Comparison of ENCODE assay signal across 8 cellular contexts in the genomic region with DNA sequence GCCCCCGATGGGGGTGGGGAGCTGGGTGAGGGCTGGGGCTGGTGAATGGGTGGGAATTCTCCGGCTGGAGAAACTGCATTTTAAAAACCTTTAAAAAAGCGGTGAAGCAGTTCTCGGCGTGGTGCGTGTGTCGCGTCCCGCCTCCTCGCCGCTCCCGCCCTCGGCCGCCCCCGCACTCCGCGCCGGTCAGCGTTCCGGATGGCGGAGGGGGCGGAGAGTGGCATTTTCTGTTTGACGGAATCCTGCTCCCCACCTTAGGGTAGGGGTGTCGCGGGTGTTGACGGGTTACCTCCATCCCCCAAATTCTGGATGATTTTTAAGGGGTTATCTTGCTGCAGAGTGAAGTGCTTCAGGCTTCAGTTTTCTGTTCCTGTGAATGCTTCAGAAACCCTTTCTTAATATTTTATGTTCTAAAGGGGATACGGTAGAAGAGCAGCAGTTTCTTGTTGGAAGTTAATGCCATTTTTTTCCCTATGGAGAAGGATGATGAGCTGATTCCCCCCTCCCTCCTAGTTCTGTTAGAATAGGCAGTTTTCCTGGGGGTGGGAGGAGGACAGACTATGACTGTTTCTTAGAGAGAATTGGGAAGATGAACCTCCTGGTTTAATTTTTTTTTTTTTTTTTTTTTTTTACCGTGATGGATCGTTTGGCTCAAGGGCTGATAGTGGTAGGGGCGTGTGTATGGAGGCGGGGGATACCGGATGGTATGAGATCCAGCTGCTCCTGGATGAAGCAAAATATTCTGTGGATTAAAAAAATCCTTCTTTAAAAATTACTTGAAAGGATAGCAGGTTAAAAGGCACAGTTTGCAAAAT. TPM values are rescaled to one million over a fixed set of nuclear protein-coding genes. Genes with fewer than 3 reads are reported as not detected.
DNase-seq lines count a peak whose midpoint lies in the region; ATAC-seq, FAIRE-seq and TF ChIP-seq lines count a peak whose summit lies in the region.

No MANE protein-coding gene starts in this region.

- H4K8ac ChIP-seq in H1 (ENCODE audit: extremely low read depth, insufficient read depth, low read length), result no peak overlapping the region

- peaks cover 1 to 3% of the 10 kb centered on the region in 2 experiments for H4K20me1 ChIP-seq in H1 (replicated peaks in 1 of 2; ENCODE audit: control insufficient read depth in 1 of 2, insufficient read depth in 2 of 2, low read length in 2 of 2)

- H3K23ac ChIP-seq in H1 (ENCODE audit: insufficient read length), result no peak overlapping the region

- H3K27me3 Mint-ChIP-seq in activated CD4-positive, alpha-beta memory T cell treated with anti-CD3 and anti-CD28 coated beads for 36 hours, result no peaks in the 10 kb centered on the region

- peaks cover 4% of the 10 kb centered on the region; the same call in 1 of the 2 replicates for H3K23me2 ChIP-seq in H1 (ENCODE audit: low read depth, low read length)

- H4K91ac ChIP-seq in H1 (replicated peaks; ENCODE audit: insufficient read length, low read length), result no peak overlapping the region

- H3K14ac ChIP-seq in H1 (ENCODE audit: insufficient read length), result no peak overlapping the region

- H3K27ac Mint-ChIP-seq in activated CD4-positive, alpha-beta memory T cell treated with anti-CD3 and anti-CD28 coated beads for 36 hours, result peak overlapping the region; percentile 74

- no peak overlapping the region; the same call in 1 of the 2 replicates for H2BK5ac ChIP-seq in H1 (ENCODE audit: low read depth, low read length)

- H3K18ac ChIP-seq in H1 (ENCODE audit: extremely low read depth, low read length), result peak overlapping the region; percentile 79; the same call in 1 of the 2 replicates

- H3K79me2 ChIP-seq in H1 (ENCODE audit: control insufficient read depth in 1 of 2, insufficient read depth in 2 of 2, low read length in 2 of 2), result peaks cover 20 to 52% of the 10 kb centered on the region in 2 experiments

- TF ChIP-seq EP300 in H1 (IDR thresholded peaks at IDR 0.05; ENCODE audit: borderline replicate concordance in 1 of 2, low read depth in 2 of 2, low read length in 2 of 2), result no peak

- H2BK120ac ChIP-seq in H1 (replicated peaks; ENCODE audit: low read depth, low read length), result no peak overlapping the region

- H3K9me3 ChIP-seq in H1 (ENCODE audit: insufficient read depth in 2 of 2, low read depth in 1 of 2, low read length in 1 of 2) (no peaks in the 10 kb centered on the region), mesodermal cell (ENCODE audit: control insufficient read depth, low read length) (no peaks in the 10 kb centered on the region)

- peak in 1 of 2 experiments; percentile 39; a peak in 2 of 3 replicates for TF ChIP-seq POLR2A in H1 (IDR thresholded peaks at IDR 0.05; ENCODE audit: control extremely low read depth in 1 of 2, low read depth in 2 of 2, low read length in 2 of 2)

- peak overlapping the region; percentile 62 to 89 for H3K4me2 ChIP-seq in H1 (ENCODE audit: insufficient read depth in 1 of 2, low read depth in 2 of 2, low read length in 2 of 2)

- peak; percentile 14 to 83 (median 83) for DNase-seq in NCI-H1417 (lab: John Stamatoyannopoulos, UW)
- no peak for DNase-seq in NCI-H1417 treated with DMSO at 0.1 percent for 48 hours (lab: John Stamatoyannopoulos, UW)
- peak; percentile 32 for DNase-seq in NCI-H146 treated with DMSO at 0.1 percent for 48 hours (lab: John Stamatoyannopoulos, UW; ENCODE audit: unreplicated experiment)
- DNase-seq in activated CD4-positive, alpha-beta memory T cell treated with anti-CD3 and anti-CD28 coated beads for 36 hours, result peak; percentile 69
- no peak for DNase-seq in H1 (ENCODE audit: low read depth in 1 of 2, low spot score in 2 of 2)
- DNase-seq in stimulated activated CD8-positive, alpha-beta memory T cell treated with anti-CD3 and anti-CD28 coated beads, Interleukin-4, amount 100 ng/mL, for 48 hours, result peak; percentile 74

- H3K4me1 Mint-ChIP-seq in activated CD4-positive, alpha-beta memory T cell treated with anti-CD3 and anti-CD28 coated beads for 36 hours (ENCODE audit: low read depth), result peaks cover 37% of the 10 kb centered on the region

- no peak for TF ChIP-seq RAD21 in H1 (IDR thresholded peaks at IDR 0.05 in 1 of 2, conservative IDR thresholded peaks at IDR 0.05 in 1 of 2; ENCODE audit: low read depth in 2 of 2, low read length in 2 of 2)

- CTCF ChIA-PET in activated CD4-positive, alpha-beta memory T cell treated with anti-CD3 and anti-CD28 coated beads for 36 hours (lab: Charles Lee), result interaction anchor here (0.7 kb wide), 1 partner anchor 60 kb away, joined by 4 read pairs; no protein-coding TSS in a partner anchor
- CTCF ChIA-PET in H1 (lab: Charles Lee; ENCODE audit: partially characterized antibody), result interaction anchor here (0.7 to 0.9 kb wide), 2 partner anchors 12 to 46 kb away, joined by 3 read pairs; no protein-coding TSS in a partner anchor

- ATAC-seq in HG02642 (IDR thresholded peaks at IDR 0.05; ENCODE audit: poor library complexity, unreplicated experiment), result peak; percentile 71

- H3K36me3 Mint-ChIP-seq in activated CD4-positive, alpha-beta memory T cell treated with anti-CD3 and anti-CD28 coated beads for 36 hours, result peaks cover 4% of the 10 kb centered on the region

- no peak overlapping the region for H2AK5ac ChIP-seq in H1 (ENCODE audit: low read depth, low read length)

- intact Hi-C loops in activated CD4-positive, alpha-beta memory T cell treated with anti-CD3 and anti-CD28 coated beads for 36 hours (cut with micrococcal nuclease), result loop anchor here (1.0 to 10.0 kb wide), 4 partner anchors 90 to 486 kb away; partner anchors contain the start of genes CARF, CYP20A1, NBEAL1 and WDR12

- H2BK20ac ChIP-seq in H1 (ENCODE audit: low read length), result no peak overlapping the region

- peak overlapping the region; percentile 46 for H3K56ac ChIP-seq in H1 (replicated peaks; ENCODE audit: insufficient read length, low read depth, low read length)

- H3K4me3 ChIP-seq in H1 (ENCODE audit: extremely low read depth in 1 of 4, insufficient read depth in 2 of 4, low read depth in 3 of 4, low read length in 4 of 4) (peak overlapping the region; percentile 84 to 99 (median 92)), mesodermal cell (ENCODE audit: extremely low read depth, insufficient read depth, low read length, poor library complexity, severe bottlenecking) (peak overlapping the region; percentile 97)

- H2BK15ac ChIP-seq in H1 (ENCODE audit: low read length), result no peak overlapping the region

- no peaks in the 10 kb centered on the region; the same call in 1 of the 2 replicates for H3K79me1 ChIP-seq in H1 (ENCODE audit: low read depth, low read length)

- H3K4ac ChIP-seq in H1 (replicated peaks; ENCODE audit: insufficient read length, low read depth, low read length), result no peak overlapping the region

- no peaks in the 10 kb centered on the region for H3K27me3 ChIP-seq in H1 (replicated peaks in 1 of 4; ENCODE audit: control insufficient read depth in 3 of 4, extremely low read depth in 1 of 4, insufficient read depth in 3 of 4, low read length in 3 of 4)

- peak overlapping the region; percentile 83; the same call in 1 of the 2 replicates for H3K27ac ChIP-seq in H1 (ENCODE audit: low read depth, low read length)
- H3K27ac ChIP-seq in mesodermal cell (ENCODE audit: low read depth, low read length, severe bottlenecking), result peak overlapping the region; percentile 99

- H4K5ac ChIP-seq in H1 (ENCODE audit: insufficient read length, low read depth, low read length), result peak overlapping the region; percentile 4

- H3K4me1 ChIP-seq in H1 (replicated peaks in 1 of 4; ENCODE audit: control insufficient read depth in 3 of 4, insufficient read depth in 4 of 4, low read length in 3 of 4) (peaks cover 0 to 2% (median 0%) of the 10 kb centered on the region in 4 experiments; a peak in 1 of 7 replicates), mesodermal cell (ENCODE audit: control insufficient read depth, insufficient read depth, low read length, poor library complexity, severe bottlenecking) (peaks cover 3% of the 10 kb centered on the region)

- POLR2A ChIA-PET in activated CD4-positive, alpha-beta memory T cell treated with anti-CD3 and anti-CD28 coated beads for 36 hours (lab: Charles Lee), result interaction anchor here (0.9 to 1.5 kb wide), 2 partner anchors 89 to 422 kb away, joined by 3 to 4 read pairs; no protein-coding TSS in a partner anchor
- POLR2A ChIA-PET in H1 (lab: Charles Lee; ENCODE audit: partially characterized antibody), result interaction anchor here (0.7 to 3.9 kb wide), 16 partner anchors 7 to 314 kb away, joined by 3 to 40 read pairs (median 4); partner anchors contain the start of genes CYP20A1 and NBEAL1

- H3K36me3 ChIP-seq in H1 (ENCODE audit: control insufficient read depth in 2 of 4, insufficient read depth in 4 of 4, low read length in 3 of 4) (no peaks in the 10 kb centered on the region), mesodermal cell (ENCODE audit: control insufficient read depth, insufficient read depth, low read length) (peaks cover 2% of the 10 kb centered on the region)

- no peak overlapping the region for H2BK12ac ChIP-seq in H1 (ENCODE audit: low read depth, low read length)

- no peaks in the 10 kb centered on the region for H3K9me3 Mint-ChIP-seq in activated CD4-positive, alpha-beta memory T cell treated with anti-CD3 and anti-CD28 coated beads for 36 hours

- H2AFZ ChIP-seq in H1 (ENCODE audit: low read length), result no peak overlapping the region

- H3K4me3 Mint-ChIP-seq in activated CD4-positive, alpha-beta memory T cell treated with anti-CD3 and anti-CD28 coated beads for 36 hours, result peak overlapping the region; percentile 86

- no peak for TF ChIP-seq CTCF in H1 (IDR thresholded peaks at IDR 0.05; ENCODE audit: control extremely low read depth in 1 of 3, insufficient read depth in 1 of 3, low read depth in 1 of 3, low read length in 3 of 3)

- WGBS in H1 (ENCODE audit: extremely low coverage in 1 of 2, insufficient coverage in 1 of 2, insufficient read length in 1 of 2, insufficient replicate concordance in 2 of 2, low coverage in 1 of 2, low lambda C conversion rate in 2 of 2, missing lambda C conversion rate in 1 of 2), 2 experiments, result 8% methylated on average over 30 of the region's 32 CpGs; no CpG with 5 or more reads in 1 of the 2 experiments
- 1% methylated on average over 23 to 26 of the region's 32 CpGs for WGBS in mesodermal cell (ENCODE audit: insufficient coverage in 2 of 2), 2 experiments

- FAIRE-seq in H1 (lab: Jason Lieb, UNC), result no peak

- peak overlapping the region; percentile 78 to 96 (median 86) for H3K9ac ChIP-seq in H1 (replicated peaks in 1 of 4; ENCODE audit: extremely low read depth in 1 of 4, low read depth in 3 of 4, low read length in 3 of 4)

RNA-seq across cellular contexts. Expression of gene ABI2, which starts 0.7 kb away (rescaled TPM):
- 10 to 100 TPM; 43.7 to 51.2 TPM for total RNA-seq in activated CD4-positive, alpha-beta memory T cell treated with anti-CD3 and anti-CD28 coated beads for 36 hours
- total RNA-seq in H1 (2021; fragmentation: NEBNext Ultra II Directional; extraction: Animal tissue kit (Norgen Biotek cat#: 25700)), result 118 and 130 TPM in 2 replicates
- polyA plus RNA-seq in H1 (2011; rRNA removed), result 62.3 and 71.4 TPM in 2 replicates
- 76.0 TPM for polyA plus RNA-seq in H1 (2011; cell fraction: cytosol; rRNA removed)
- polyA plus RNA-seq in H1 (2011; cell fraction: nucleus; rRNA removed), result 171 TPM
- 77.5 to 116 TPM (median 95.3 TPM) in 4 replicates for polyA plus RNA-seq in H1 (2012, experiment 1 of 2)
- polyA plus RNA-seq in H1 (2012, experiment 2 of 2), result 23.5 TPM
- 79.2 TPM for polyA plus RNA-seq in H1 (2013, experiment 1 of 2)
- polyA plus RNA-seq in H1 (2013, experiment 2 of 2), result 79.5 TPM
- 104 and 137 TPM in 2 replicates for polyA minus RNA-seq in H1 (2011; rRNA and poly(A)+ RNA removed)
- 70.6 TPM for polyA minus RNA-seq in H1 (2011; cell fraction: cytosol; rRNA and poly(A)+ RNA removed)
- 136 TPM for polyA minus RNA-seq in H1 (2011; cell fraction: nucleus; rRNA and poly(A)+ RNA removed)
- 133 TPM for polyA plus RNA-seq in mesodermal cell (2013, experiment 1 of 2)
- polyA plus RNA-seq in mesodermal cell (2013, experiment 2 of 2), result 116 TPM

Comparison
In these comparisons a context has a peak if more than half of its experiments do, and no peak if none do; other contexts are left out.
1. DNase-seq: peak in NCI-H1417 (3 of 3), NCI-H146 treated with DMSO at 0.1 percent for 48 hours (single experiment), activated CD4-positive, alpha-beta memory T cell treated with anti-CD3 and anti-CD28 coated beads for 36 hours (single experiment) and stimulated activated CD8-positive, alpha-beta memory T cell treated with anti-CD3 and anti-CD28 coated beads, Interleukin-4, amount 100 ng/mL, for 48 hours (single experiment); none in NCI-H1417 treated with DMSO at 0.1 percent for 48 hours (single experiment) and H1 (0 of 2).